Comparison of ENCODE assay signal across 8 cellular contexts in the genomic region with DNA sequence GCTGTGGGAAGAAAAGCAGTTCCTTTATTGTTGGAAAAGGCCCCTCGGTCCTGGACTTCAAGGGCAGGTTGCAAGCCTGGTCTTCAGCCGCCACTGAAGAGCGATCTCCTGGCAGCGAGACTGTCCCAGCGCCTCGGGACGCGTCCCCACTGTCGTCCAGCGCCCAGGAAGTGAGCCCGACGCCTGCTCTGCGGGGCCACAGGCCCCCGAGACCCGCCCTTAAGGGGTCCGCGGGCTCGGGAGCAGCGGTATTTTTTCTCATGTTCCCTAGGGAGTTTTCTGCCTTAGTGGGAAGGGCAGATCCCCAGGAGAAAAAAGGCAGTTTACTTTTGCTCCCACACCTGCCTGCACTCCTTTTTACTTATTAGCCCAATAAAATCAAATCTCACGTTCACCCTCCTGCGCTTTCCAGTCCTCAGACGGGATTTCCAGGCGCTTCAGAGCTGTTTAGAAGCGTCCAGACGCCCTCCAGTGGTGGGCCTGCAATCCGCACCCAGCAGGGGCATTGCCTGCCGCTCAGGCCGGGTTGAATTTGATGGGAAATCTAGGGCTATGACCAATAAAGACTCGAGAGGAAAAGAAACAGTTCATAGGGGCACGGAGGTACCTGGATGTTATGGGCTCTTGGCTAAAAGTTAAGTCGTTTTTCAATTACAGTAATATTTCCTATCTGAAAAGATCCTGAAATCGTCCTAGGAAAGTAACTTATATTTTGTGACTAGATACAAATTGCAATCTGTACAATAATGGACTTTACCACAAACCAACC. TPM values are rescaled to one million over a fixed set of nuclear protein-coding genes. Genes with fewer than 3 reads are reported as not detected.
A peak's percentile ranks its signal among the peaks of the same experiment; 100 is the strongest.
DNase-seq lines count a peak whose midpoint lies in the region; ATAC-seq lines count a peak whose summit lies in the region.

No MANE protein-coding gene starts in this region.

- no peaks in the 10 kb centered on the region for H3K9me3 ChIP-seq in mononuclear cell (ENCODE audit: low read depth, low read length)

- peak; percentile 85 for ATAC-seq in GM21367 (IDR thresholded peaks at IDR 0.05; ENCODE audit: unreplicated experiment)

- peak; percentile 92 for DNase-seq in COR-L47 (lab: John Stamatoyannopoulos, UW)
- peak; percentile 97 for DNase-seq in HT-29 (ENCODE audit: low spot score)
- DNase-seq in NOMO-1 treated with DMSO at 0.1 percent for 48 hours (lab: John Stamatoyannopoulos, UW; ENCODE audit: unreplicated experiment) = peak; percentile 68
- DNase-seq in activated T-cell treated with anti-CD3 and anti-CD28 coated beads for 1 hour (ENCODE audit: low read depth) = peak; percentile 48
- DNase-seq in epidermal melanocyte (ENCODE audit: insufficient read length, low spot score) = peak; percentile 87
- DNase-seq in stimulated activated CD8-positive, alpha-beta memory T cell treated with anti-CD3 and anti-CD28 coated beads, Interleukin-2, amount 100 ng/mL, for 48 hours (ENCODE audit: low read depth in 2 of 2) = peak; percentile 62 to 75

- peak overlapping the region; percentile 12 for H3K4me3 ChIP-seq in mononuclear cell (ENCODE audit: low read length)

- peaks cover 85% of the 10 kb centered on the region for H3K27me3 ChIP-seq in mononuclear cell (ENCODE audit: insufficient read depth, low read length)

- H3K4me1 ChIP-seq in mononuclear cell (ENCODE audit: insufficient read depth, low read length) = peaks cover 42% of the 10 kb centered on the region

RNA-seq across cellular contexts. Expression of a gene that starts 2.8 kb away (rescaled TPM):
- 4.9 and 5.9 TPM in 2 replicates for total RNA-seq in HT-29 (2014; rRNA removed; shearing (Covaris generic))
- total RNA-seq in mononuclear cell = 0.84 TPM

Comparison
In these comparisons a context has a peak if more than half of its experiments do, and no peak if none do; other contexts are left out.
1. Peak in every context shown above with its lines: DNase-seq, ATAC-seq and H3K4me3 ChIP-seq.